12 cellular contexts compared by ENCODE assay signal in the genomic region with DNA sequence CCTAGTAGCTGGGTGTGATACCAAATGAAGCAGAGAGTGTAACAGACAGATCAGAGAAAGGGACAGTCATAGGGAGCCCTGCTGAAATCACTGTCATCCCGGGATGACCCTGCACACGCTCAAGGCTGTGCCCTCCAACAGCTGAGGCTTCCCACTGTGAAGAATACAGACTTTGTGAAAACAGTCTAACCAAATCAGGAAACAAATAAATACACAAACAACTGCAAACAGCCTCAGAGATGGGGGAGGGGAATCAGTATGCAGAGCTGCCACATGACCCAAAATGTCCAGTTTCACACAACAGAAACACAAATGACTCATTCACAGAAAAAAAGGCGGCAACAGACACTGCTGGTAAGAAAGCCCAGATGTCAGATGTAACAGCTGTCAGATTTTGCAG.
DNase-seq lines count a peak whose midpoint lies in the region; ATAC-seq, FAIRE-seq and TF ChIP-seq lines count a peak whose summit lies in the region.
"Had no signal": no experiment of that assay in that cellular context is flagged by ENCODE, and none has a peak within 500 bp of the region (broad histone marks: within the 10 kb centered on the region; RNA-seq: fewer than 3 reads in every experiment).

No MANE protein-coding gene starts in this region.

- no peaks in the 10 kb centered on the region for H3K9me3 ChIP-seq in kidney (ENCODE audit: control insufficient read depth in 1 of 2, low read length in 2 of 2)
- H3K9me3 ChIP-seq: thoracic aorta had no signal

- no peak for TF ChIP-seq CTCF in kidney (IDR thresholded peaks at IDR 0.05; ENCODE audit: borderline replicate concordance, extremely low read depth, insufficient read depth)

- no peak for FAIRE-seq in kidney (lab: Jason Lieb, UNC)

- ATAC-seq in HG02763 (IDR thresholded peaks at IDR 0.05; ENCODE audit: unreplicated experiment), result no peak
- ATAC-seq: natural killer cell had no signal

- peaks cover 0 to 3% of the 10 kb centered on the region in 2 donors for H3K4me1 ChIP-seq in kidney (ENCODE audit: control insufficient read depth in 1 of 2, insufficient read depth in 1 of 2, low read depth in 1 of 2, low read length in 2 of 2)

- DNase-seq in AG08395 (ENCODE audit: low spot score) (peak; percentile 74), NCI-H446 treated with DMSO at 0.1 percent for 48 hours (lab: John Stamatoyannopoulos, UW) (peak; percentile 40), foreskin melanocyte (peak; percentile 61), non-pigmented ciliary epithelial cell (ENCODE audit: low read depth) (peak; percentile 5), NCI-H1930 (lab: John Stamatoyannopoulos, UW) (no peak), GM19238 (ENCODE audit: insufficient read length, low spot score) (no peak), kidney (no peak)
- DNase-seq: natural killer cell; stimulated activated CD4-positive, alpha-beta T cell treated with anti-CD3 and anti-CD28 coated beads, Interleukin-2, amount 100 ng/mL, for 48 hours had no signal

- no peak overlapping the region for H3K27ac ChIP-seq in kidney (ENCODE audit: low read depth in 2 of 2, low read length in 2 of 2)
- H3K27ac ChIP-seq: cardiac muscle cell, thoracic aorta had no signal

- no peaks in the 10 kb centered on the region for H3K36me3 ChIP-seq in kidney (ENCODE audit: control insufficient read depth in 1 of 2, insufficient read depth in 2 of 2, low read length in 2 of 2)
- H3K36me3 ChIP-seq: cardiac muscle cell, thoracic aorta had no signal

- intact Hi-C loops in kidney (cut with DNase I), result no loop called here

- H3K9ac ChIP-seq in kidney (ENCODE audit: low read length in 2 of 2), result no peak overlapping the region

- H3K4me3 ChIP-seq in kidney (ENCODE audit: low read length in 2 of 2), result no peak overlapping the region
- H3K4me3 ChIP-seq: cardiac muscle cell, thoracic aorta had no signal

Comparison
In these comparisons a context has a peak if more than half of its experiments do, and no peak if none do; other contexts are left out.
1. DNase-seq: peak in AG08395 (single experiment), NCI-H446 treated with DMSO at 0.1 percent for 48 hours (single experiment), foreskin melanocyte (single experiment) and non-pigmented ciliary epithelial cell (single experiment); none in NCI-H1930 (0 of 2), GM19238 (single experiment) and kidney (single experiment).